9 cellular contexts compared by ENCODE assay signal in the genomic region with DNA sequence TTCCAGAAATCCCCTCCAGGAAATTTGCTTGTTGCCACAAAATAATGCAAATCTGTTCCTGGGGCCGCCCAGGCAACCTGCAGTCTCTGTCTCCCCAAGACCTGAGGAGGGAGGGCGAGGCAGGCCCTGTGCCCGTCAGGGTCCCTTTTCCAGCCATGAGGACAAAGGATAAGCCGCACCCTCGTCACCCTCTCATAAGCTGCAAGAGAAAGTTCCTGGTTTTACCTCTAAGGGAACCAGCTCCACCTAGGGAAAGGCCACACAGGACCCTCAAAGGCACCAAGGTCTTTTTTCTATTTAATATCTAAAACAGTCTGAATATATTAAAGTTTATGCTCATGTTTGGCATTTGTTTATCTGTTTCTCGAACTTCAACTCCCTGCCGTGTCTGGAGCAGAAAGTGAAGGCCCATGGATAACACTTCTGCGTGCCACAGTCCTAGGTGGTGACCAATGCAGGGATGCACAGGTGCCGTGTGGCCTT. TPM values are rescaled to one million over a fixed set of nuclear protein-coding genes. Genes with fewer than 3 reads are reported as not detected.
A peak's percentile ranks its signal among the peaks of the same experiment; 100 is the strongest.
DNase-seq lines count a peak whose midpoint lies in the region; ATAC-seq and TF ChIP-seq lines count a peak whose summit lies in the region.
"Had no signal": no experiment of that assay in that cellular context is flagged by ENCODE, and none has a peak within 500 bp of the region (broad histone marks: within the 10 kb centered on the region; RNA-seq: fewer than 3 reads in every experiment).

No MANE protein-coding gene starts in this region.

- H3K27ac ChIP-seq in heart right ventricle = peak overlapping the region; percentile 73 to 93 (median 91)
- peak overlapping the region; percentile 68 for H3K27ac ChIP-seq in foreskin keratinocyte
- H3K27ac ChIP-seq in osteoblast (ENCODE audit: low read depth, low read length) = peak overlapping the region; percentile 71
- H3K27ac ChIP-seq in uterus = peak overlapping the region; percentile 94 to 95

- DNase-seq in heart right ventricle (no peak), cardiac septum (ENCODE audit: low spot score) (no peak), foreskin keratinocyte (no peak), osteoblast (ENCODE audit: insufficient read length, low spot score, missing footprints) (peak; percentile 69), uterus (no peak), HuH-7.5 (ENCODE audit: low spot score) (no peak), NOMO-1 treated with dmso at 0.1 percent for 144 hours (lab: John Stamatoyannopoulos, UW; ENCODE audit: unreplicated experiment) (no peak)
- DNase-seq: activated CD4-positive, CD25-positive, alpha-beta regulatory T cell had no signal

- no peaks in the 10 kb centered on the region for H3K27me3 ChIP-seq in heart right ventricle
- no peaks in the 10 kb centered on the region for H3K27me3 ChIP-seq in foreskin keratinocyte
- no peaks in the 10 kb centered on the region for H3K27me3 ChIP-seq in osteoblast (ENCODE audit: insufficient read depth, low read length)
- no peaks in the 10 kb centered on the region for H3K27me3 ChIP-seq in uterus

- H3K4me2 ChIP-seq in osteoblast (ENCODE audit: insufficient read depth, low read length) = peak overlapping the region; percentile 52

- intact Hi-C loops in heart right ventricle (cut with DNase I) (loop anchor here in 5 of 10 donors (2.0 to 5.0 kb wide), 6 partner anchors 34 to 66 kb away; a partner anchor contains a TSS), cardiac septum (cut with DNase I) (loop anchor here (2.0 kb wide), 1 partner anchor 44 kb away; a partner anchor contains a TSS), uterus (cut with DNase I; ENCODE audit: low total_unique reads) (loop anchor here (2.0 kb wide), 1 partner anchor 66 kb away; no protein-coding TSS in a partner anchor)

- peak overlapping the region; percentile 92 for H2AFZ ChIP-seq in osteoblast (ENCODE audit: low read length)

- no peaks in the 10 kb centered on the region for H3K36me3 ChIP-seq in heart right ventricle
- no peaks in the 10 kb centered on the region for H3K36me3 ChIP-seq in osteoblast (ENCODE audit: insufficient read depth, low read length)
- H3K36me3 ChIP-seq in uterus = no peaks in the 10 kb centered on the region

- H4K20me1 ChIP-seq in osteoblast (ENCODE audit: insufficient read depth, low read length) = no peaks in the 10 kb centered on the region

- H3K79me2 ChIP-seq in osteoblast (ENCODE audit: insufficient read depth, low read length) = no peaks in the 10 kb centered on the region

- WGBS in heart right ventricle, 2 donors = 56 to 68% methylated on average over 9 of the region's 9 CpGs

- ATAC-seq in heart right ventricle (peak in 5 of 8 donors; percentile 0 to 22 (median 3)), foreskin keratinocyte (no peak), GM21723 (IDR thresholded peaks at IDR 0.05; ENCODE audit: unreplicated experiment) (no peak)

- H3K4me3 ChIP-seq in heart right ventricle (peak overlapping the region in 2 of 10 donors; percentile 2 to 11), osteoblast (ENCODE audit: insufficient read depth, low read length) (peak overlapping the region; percentile 47), uterus (no peak overlapping the region)

- TF ChIP-seq POLR2A in uterus (IDR thresholded peaks at IDR 0.05) = no peak

- H3K4me1 ChIP-seq in heart right ventricle = peaks cover 27 to 91% (median 70%) of the 10 kb centered on the region in 9 donors
- peaks cover 21% of the 10 kb centered on the region for H3K4me1 ChIP-seq in foreskin keratinocyte
- H3K4me1 ChIP-seq in osteoblast (ENCODE audit: insufficient read depth, low read length) = peaks cover 34% of the 10 kb centered on the region
- H3K4me1 ChIP-seq in uterus = peaks cover 23 to 38% of the 10 kb centered on the region in 2 donors

- TF ChIP-seq CTCF in heart right ventricle (IDR thresholded peaks at IDR 0.05) (peak in 2 of 9 donors; percentile 11 to 38), foreskin keratinocyte (conservative IDR thresholded peaks at IDR 0.05) (peak; percentile 48), osteoblast (IDR thresholded peaks at IDR 0.05; ENCODE audit: extremely low read depth, low read depth, low read length) (no peak), uterus (IDR thresholded peaks at IDR 0.05) (no peak)

- H3K9me3 ChIP-seq in heart right ventricle (no peaks in the 10 kb centered on the region), osteoblast (ENCODE audit: low read depth, low read length) (no peaks in the 10 kb centered on the region), uterus (no peaks in the 10 kb centered on the region)

RNA-seq across cellular contexts. Expression of a gene that starts 44.9 kb away (rescaled TPM):
- 100 to 1,000 TPM; 150 to 228 (median 166) TPM for total RNA-seq in heart right ventricle
- polyA plus RNA-seq in heart right ventricle = 100 to 1,000 TPM in 1 of 2 donors, 10 to 100 TPM in 1; 92.3 to 233 TPM
- 125 TPM for total RNA-seq in cardiac septum
- 201 and 215 TPM in 2 replicates for total RNA-seq in foreskin keratinocyte
- 250 and 265 TPM in 2 replicates for polyA plus RNA-seq in foreskin keratinocyte
- 155 and 170 TPM in 2 replicates for total RNA-seq in osteoblast
- total RNA-seq in uterus = 100 to 1,000 TPM; 114 to 180 (median 142) TPM

Comparison
In these comparisons a context has a peak if more than half of its experiments do, and no peak if none do; other contexts are left out.
1. ATAC-seq: peak in heart right ventricle (5 of 8); none in foreskin keratinocyte (single experiment) and GM21723 (single experiment).
2. Peak in every context shown above with its lines, with median percentiles within 50 percentile points of each other: H3K27ac ChIP-seq.